Comparison of ENCODE assay signal across 37 cellular contexts in the genomic region with DNA sequence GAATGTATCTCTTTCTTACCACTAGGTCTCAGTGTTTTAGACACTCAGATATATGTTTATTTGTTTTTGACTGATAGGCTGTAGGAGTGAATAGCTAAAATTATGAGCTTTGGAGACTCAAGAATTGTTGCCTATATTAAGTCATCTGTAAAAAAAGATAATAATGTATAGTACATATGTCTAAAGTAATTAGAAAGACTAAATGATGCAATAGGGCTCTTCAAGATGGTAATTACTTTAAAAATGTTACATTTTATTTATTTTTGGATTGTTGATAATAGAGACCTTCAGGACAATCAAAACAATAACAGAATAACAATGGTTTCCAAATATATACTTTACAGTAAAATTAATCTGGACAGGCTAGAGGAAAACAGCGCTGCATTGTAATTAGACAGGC. TPM values are rescaled to one million over a fixed set of nuclear protein-coding genes. Genes with fewer than 3 reads are reported as not detected.
"Had no signal": no experiment of that assay in that cellular context is flagged by ENCODE, and none has a peak within 500 bp of the region (broad histone marks: within the 10 kb centered on the region; RNA-seq: fewer than 3 reads in every experiment).

No MANE protein-coding gene starts in this region.

- DNase-seq: Kasumi-1, MG63, MM.1S, MV-4-11, NCI-H1048, NCI-H1092, NCI-H1092 treated with DMSO at 0.1 percent for 48 hours, NCI-H1105, NCI-H1105 treated with DMSO at 0.1 percent for 48 hours, NCI-H1417, NCI-H1417 treated with DMSO at 0.1 percent for 48 hours, NCI-H1436, NCI-H1436 treated with DMSO at 0.1 percent for 48 hours, NCI-H146, NCI-H1694, NCI-H1694 treated with DMSO at 0.1 percent for 48 hours, NCI-H187, NCI-H187 treated with DMSO at 0.1 percent for 48 hours, NCI-H1930, NCI-H2029, NCI-H2029 treated with DMSO at 0.1 percent for 48 hours, NCI-H2081, NCI-H2081 treated with DMSO at 0.1 percent for 48 hours, NCI-H2107, NCI-H2171, NCI-H2171 treated with DMSO at 0.1 percent for 48 hours, NCI-H2227 treated with DMSO at 0.1 percent for 48 hours, NCI-H226, NCI-H345, NCI-H446, NCI-H446 treated with DMSO at 0.1 percent for 48 hours, NCI-H510A, NCI-H510A treated with DMSO at 0.1 percent for 48 hours, NCI-H524, NCI-H524 treated with DMSO at 0.1 percent for 48 hours had no signal

- H3K36me3 ChIP-seq: MG63 had no signal

- H3K4me3 ChIP-seq: MG63 had no signal

- H3K27me3 ChIP-seq: MG63 had no signal

- H3K9me3 ChIP-seq: MG63 had no signal

RNA-seq across cellular contexts. Expression of gene SCN7A, which starts 19.9 kb away (rescaled TPM):
- total RNA-seq: M059J, MCF 10A had no signal
